ENCODE assay signal across 8 cellular contexts in genomic region chr10:25877296-25877695, GRCh38. TPM values are rescaled to one million over a fixed set of nuclear protein-coding genes. Genes with fewer than 3 reads are reported as not detected.
"Had no signal": no experiment of that assay in that cellular context is flagged by ENCODE, and none has a peak within 500 bp of the region (broad histone marks: within the 10 kb centered on the region; RNA-seq: fewer than 3 reads in every experiment).

No MANE protein-coding gene starts in this region.

- ATAC-seq: HepG2, K562 had no signal

- H3K4me1 Mint-ChIP-seq: IgD-negative memory B cell had no signal

- H3K4me3 Mint-ChIP-seq: IgD-negative memory B cell had no signal

- H3K36me3 Mint-ChIP-seq: IgD-negative memory B cell had no signal

- H3K9me3 Mint-ChIP-seq: IgD-negative memory B cell had no signal

- DNase-seq: IMR-90, KBM-7 had no signal

- H3K27ac ChIP-seq: HL-60 had no signal

- H3K27ac Mint-ChIP-seq: IgD-negative memory B cell had no signal

- H3K4me3 ChIP-seq: K562 had no signal

RNA-seq across cellular contexts. Expression of gene MYO3A, which starts 56.7 kb away (rescaled TPM):
- total RNA-seq: HepG2, HT-29, HT1080, IMR-90, K562 had no signal
